In the genomic region with DNA sequence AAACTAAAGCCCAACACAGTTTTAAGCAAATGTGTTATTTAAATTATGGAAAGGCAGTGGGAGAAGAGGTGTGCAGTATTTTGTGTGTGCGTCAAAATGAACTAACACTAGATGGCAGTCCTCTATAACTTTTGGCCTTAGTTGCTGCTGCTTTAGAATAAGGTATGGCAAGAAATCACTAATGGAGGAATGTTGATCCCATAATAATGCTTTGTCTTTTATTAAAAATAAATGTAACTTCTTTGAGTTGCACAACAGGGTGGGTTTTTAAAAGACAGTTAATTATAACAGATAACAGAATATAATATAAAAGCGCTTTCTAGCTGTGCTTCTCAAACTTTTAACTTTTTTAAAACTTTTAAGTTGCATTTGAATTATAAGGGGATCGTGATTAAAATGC, we compare ENCODE assay signal across 7 cellular contexts. TPM values are rescaled to one million over a fixed set of nuclear protein-coding genes. Genes with fewer than 3 reads are reported as not detected.
DNase-seq lines count a peak whose midpoint lies in the region; ATAC-seq and TF ChIP-seq lines count a peak whose summit lies in the region.

No MANE protein-coding gene starts in this region.

- ATAC-seq in GM21723 (IDR thresholded peaks at IDR 0.05; ENCODE audit: unreplicated experiment): peak; percentile 83

- peaks cover 2% of the 10 kb centered on the region for H3K79me2 ChIP-seq in parathyroid adenoma

- H3K4me2 ChIP-seq in parathyroid adenoma (ENCODE audit: low read length): no peak overlapping the region

- DNase-seq in G401 (ENCODE audit: low spot score) (peak; percentile 67), LHCN-M2 (ENCODE audit: low read depth) (peak; percentile 62), SHP77 (lab: John Stamatoyannopoulos, UW) (peak; percentile 56 to 58), fibroblast of mammary gland (ENCODE audit: low read depth) (peak; percentile 68), activated gamma-delta T cell (lab: John Stamatoyannopoulos, UW) (no peak)

- H3K4me3 ChIP-seq in fibroblast of mammary gland (ENCODE audit: control insufficient read depth, low read depth, low read length) (no peak overlapping the region), parathyroid adenoma (ENCODE audit: low read depth, low read length) (no peak overlapping the region)

- in situ Hi-C loops in G401 (cut with HindIII; ENCODE audit: low sequenced_read_pairs): no loop called here

- H3K36me3 ChIP-seq in parathyroid adenoma (ENCODE audit: control insufficient read depth, insufficient read depth, low read length): no peaks in the 10 kb centered on the region

- TF ChIP-seq CTCF in fibroblast of mammary gland (conservative IDR thresholded peaks at IDR 0.05; ENCODE audit: control insufficient read depth, insufficient read depth, low read depth, low read length) (peak; percentile 79), parathyroid adenoma (IDR thresholded peaks at IDR 0.05) (peak; percentile 51)

- no peak overlapping the region for H2AFZ ChIP-seq in parathyroid adenoma

- no peaks in the 10 kb centered on the region for H3K9me3 ChIP-seq in parathyroid adenoma (ENCODE audit: control insufficient read depth, low read length)

- no peak overlapping the region for H3K9ac ChIP-seq in parathyroid adenoma

- no peaks in the 10 kb centered on the region for H3K27me3 ChIP-seq in parathyroid adenoma (ENCODE audit: control insufficient read depth, insufficient read depth, low read length)

- no peak overlapping the region for H3K27ac ChIP-seq in parathyroid adenoma

- no peaks in the 10 kb centered on the region for H3K4me1 ChIP-seq in parathyroid adenoma

RNA-seq across cellular contexts. Expression of a gene that starts 56.4 kb away (rescaled TPM):
- total RNA-seq in G401 (2014; rRNA removed; shearing (Covaris generic)): 17.7 and 21.4 TPM in 2 replicates
- 7.3 and 12.2 TPM in 2 replicates for total RNA-seq in LHCN-M2 (2014; rRNA removed)
- polyA plus RNA-seq in LHCN-M2 (2012): 8.0 TPM
